ENCODE assay signal across 9 cellular contexts in the genomic region with DNA sequence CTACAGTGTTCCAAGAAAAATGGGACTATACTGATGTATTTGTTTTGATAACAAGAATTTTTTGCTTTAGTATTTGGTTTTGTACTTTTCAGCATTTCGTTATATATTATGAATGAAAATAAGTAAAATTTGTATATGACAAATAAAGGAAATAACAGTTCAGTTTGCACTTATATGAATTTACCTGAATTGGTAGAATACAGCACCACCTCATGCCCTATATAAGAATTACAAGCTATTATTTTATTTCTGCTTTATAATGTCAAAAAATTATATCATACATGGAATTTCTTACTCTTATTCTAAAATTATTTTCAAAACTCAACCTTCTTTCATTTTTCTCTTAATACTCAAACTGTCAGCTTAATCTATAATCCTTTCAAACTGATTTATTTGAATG. TPM values are rescaled to one million over a fixed set of nuclear protein-coding genes. Genes with fewer than 3 reads are reported as not detected.
DNase-seq lines count a peak whose midpoint lies in the region; ATAC-seq and TF ChIP-seq lines count a peak whose summit lies in the region.
"Had no signal": no experiment of that assay in that cellular context is flagged by ENCODE, and none has a peak within 500 bp of the region (broad histone marks: within the 10 kb centered on the region; RNA-seq: fewer than 3 reads in every experiment).

No MANE protein-coding gene starts in this region.

- in situ Hi-C loops in ACHN (cut with HindIII; ENCODE audit: low pct_ligation_motif_present, low pct_unique_long_range_greater_than_20kb, low sequenced_read_pairs), result no loop called here

- DNase-seq in ACHN, result peak; percentile 16
- no peak for DNase-seq in GM10248 (ENCODE audit: extremely low spot score)
- peak; percentile 26 for DNase-seq in SK-N-MC (ENCODE audit: low read depth, low spot score)
- no peak for DNase-seq in activated naive CD4-positive, alpha-beta T cell treated with Interleukin-2 at 50 U/mL for 16 hours
- no peak for DNase-seq in T-helper 2 cell treated with Interferon-gamma antibody and Interleukin-4, amounts not matched to agents 5 μg/mL and 100 μg/mL, for 36 hours (ENCODE audit: low spot score)
- no peak for DNase-seq in testis
- DNase-seq: activated T-cell treated with anti-CD3 and anti-CD28 coated beads, Interleukin-2, amount 50 U/mL, for 1 hour had no signal

- H3K27ac ChIP-seq in SK-N-MC (no peak overlapping the region), gastroesophageal sphincter (no peak overlapping the region), testis (no peak overlapping the region)

- H3K9me3 Mint-ChIP-seq in T-helper 2 cell treated with Interferon-gamma antibody and Interleukin-4, amounts not matched to agents 5 μg/mL and 100 μg/mL, for 36 hours, result no peaks in the 10 kb centered on the region

- no peaks in the 10 kb centered on the region for H3K27me3 ChIP-seq in gastroesophageal sphincter
- H3K27me3 ChIP-seq in testis, result no peaks in the 10 kb centered on the region

- H3K9me3 ChIP-seq in SK-N-MC (ENCODE audit: low read depth, low read length) (no peaks in the 10 kb centered on the region; the same call in 1 of the 2 replicates), gastroesophageal sphincter (no peaks in the 10 kb centered on the region), testis (no peaks in the 10 kb centered on the region)

- no peak for ATAC-seq in gastroesophageal sphincter
- ATAC-seq in GM19324 (IDR thresholded peaks at IDR 0.05; ENCODE audit: low FRiP score, unreplicated experiment), result no peak

- no peak for TF ChIP-seq EP300 in gastroesophageal sphincter (IDR thresholded peaks at IDR 0.05)

- TF ChIP-seq POLR2A in gastroesophageal sphincter (IDR thresholded peaks at IDR 0.05) (no peak), testis (IDR thresholded peaks at IDR 0.05) (no peak)

- no peaks in the 10 kb centered on the region for H3K4me1 ChIP-seq in gastroesophageal sphincter
- no peaks in the 10 kb centered on the region for H3K4me1 ChIP-seq in testis

- peaks cover 9% of the 10 kb centered on the region for H3K36me3 Mint-ChIP-seq in T-helper 2 cell treated with Interferon-gamma antibody and Interleukin-4, amounts not matched to agents 5 μg/mL and 100 μg/mL, for 36 hours (ENCODE audit: low read depth)

- intact Hi-C loops in testis (cut with DNase I; ENCODE audit: low total_unique reads), result no loop called here

- WGBS in gastroesophageal sphincter (ENCODE audit: low coverage in 1 of 2), 2 donors, result 61 to 82% methylated on average over 1 of the region's 1 CpG
- 73 to 81% methylated on average over 1 of the region's 1 CpG for WGBS in testis, 2 donors

- H3K4me1 Mint-ChIP-seq in T-helper 2 cell treated with Interferon-gamma antibody and Interleukin-4, amounts not matched to agents 5 μg/mL and 100 μg/mL, for 36 hours (ENCODE audit: low read depth), result no peaks in the 10 kb centered on the region

- H3K4me3 Mint-ChIP-seq in T-helper 2 cell treated with Interferon-gamma antibody and Interleukin-4, amounts not matched to agents 5 μg/mL and 100 μg/mL, for 36 hours, result no peak overlapping the region

- no peak overlapping the region for H3K27ac Mint-ChIP-seq in T-helper 2 cell treated with Interferon-gamma antibody and Interleukin-4, amounts not matched to agents 5 μg/mL and 100 μg/mL, for 36 hours

- H3K27me3 Mint-ChIP-seq in T-helper 2 cell treated with Interferon-gamma antibody and Interleukin-4, amounts not matched to agents 5 μg/mL and 100 μg/mL, for 36 hours (ENCODE audit: low read depth), result no peaks in the 10 kb centered on the region

- POLR2A ChIA-PET in GM10248 (lab: Yijun Ruan, JAX), result no interaction called here

- peaks cover 29% of the 10 kb centered on the region for H3K36me3 ChIP-seq in SK-N-MC (ENCODE audit: insufficient read depth, low read length)
- peaks cover 0 to 51% of the 10 kb centered on the region in 2 donors for H3K36me3 ChIP-seq in gastroesophageal sphincter
- no peaks in the 10 kb centered on the region for H3K36me3 ChIP-seq in testis (ENCODE audit: low read depth, missing control alignments)

- CTCF ChIA-PET in GM10248 (lab: Yijun Ruan, JAX), result interaction anchor here (0.7 to 2.4 kb wide), 12 partner anchors 10 to 575 kb away, joined by 3 to 13 read pairs (median 4); partner anchors contain the start of genes EFCAB7 and ITGB3BP

- H3K9ac ChIP-seq in SK-N-MC (ENCODE audit: insufficient read length), result no peak overlapping the region

- TF ChIP-seq CTCF in GM10248 (IDR thresholded peaks at IDR 0.05; ENCODE audit: control extremely low read depth, extremely low read depth, low read depth, missing control alignments), result peak; percentile 25
- TF ChIP-seq CTCF in gastroesophageal sphincter (IDR thresholded peaks at IDR 0.05), result peak; percentile 31 to 42 (median 41)
- peak in 1 of 3 experiments; percentile 45 for TF ChIP-seq CTCF in testis (IDR thresholded peaks at IDR 0.05)

- H3K4me3 ChIP-seq in SK-N-MC (no peak overlapping the region), gastroesophageal sphincter (no peak overlapping the region), testis (no peak overlapping the region)

RNA-seq across cellular contexts. Expression of gene EFCAB7, which starts 14.6 kb away (rescaled TPM):
- total RNA-seq in gastroesophageal sphincter (10 to 100 TPM in 2 of 4 donors, 1 to 10 TPM in 2; 6.3 to 30.0 (median 11.2) TPM), testis (10 to 100 TPM; 15.2 to 15.6 TPM)
- polyA plus RNA-seq in testis (ENCODE audit: insufficient read depth, low read depth, low replicate concordance), result 18.2 TPM

RNA-seq across cellular contexts. Expression of gene ITGB3BP, which starts 14.9 kb away (rescaled TPM):
- total RNA-seq in gastroesophageal sphincter (10 to 100 TPM in 2 of 4 donors, 1 to 10 TPM in 2; 6.5 to 35.0 (median 11.3) TPM), testis (10 to 100 TPM; 21.7 to 32.9 TPM)
- 43.0 TPM for polyA plus RNA-seq in testis (ENCODE audit: insufficient read depth, low read depth, low replicate concordance)

RNA-seq across cellular contexts. Expression of gene PGM1, which starts 55.3 kb away (rescaled TPM):
- total RNA-seq in gastroesophageal sphincter, result 10 to 100 TPM; 40.0 to 95.6 (median 61.4) TPM
- 10 to 100 TPM; 23.2 to 27.7 TPM for total RNA-seq in testis
- polyA plus RNA-seq in testis (ENCODE audit: insufficient read depth, low read depth, low replicate concordance), result 27.5 TPM

Comparison
In these comparisons a context has a peak if more than half of its experiments do, and no peak if none do; other contexts are left out.
1. DNase-seq: peak in ACHN (single experiment) and SK-N-MC (single experiment); none in GM10248 (single experiment), activated naive CD4-positive, alpha-beta T cell treated with Interleukin-2 at 50 U/mL for 16 hours (single experiment), T-helper 2 cell treated with Interferon-gamma antibody and Interleukin-4, amounts not matched to agents 5 μg/mL and 100 μg/mL, for 36 hours (single experiment) and testis (single experiment).